In the genomic region with DNA sequence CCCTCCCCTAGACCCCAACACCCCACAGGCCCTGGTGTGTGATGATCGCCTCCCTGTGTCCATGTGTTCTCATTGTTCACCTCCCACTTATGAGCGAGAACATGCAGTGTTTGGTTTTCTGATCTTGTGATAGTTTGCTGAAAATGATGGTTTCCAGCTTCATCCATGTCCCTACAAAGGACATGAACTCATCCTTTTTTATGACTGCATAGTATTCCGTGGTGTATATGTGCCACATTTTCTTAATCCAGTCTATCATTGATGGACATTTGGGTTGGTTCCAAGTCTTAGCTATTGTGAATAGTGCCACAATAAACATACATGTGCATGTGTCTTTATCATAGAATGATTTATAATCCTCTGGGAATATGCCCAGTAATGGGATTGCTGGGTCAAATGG, we compare ENCODE assay signal across 4 cellular contexts. TPM values are rescaled to one million over a fixed set of nuclear protein-coding genes. Genes with fewer than 3 reads are reported as not detected.
DNase-seq lines count a peak whose midpoint lies in the region; TF ChIP-seq lines count a peak whose summit lies in the region.
"Not testable (repeated sequence)": the region's sequence is repeated elsewhere in the genome, so short reads cannot be mapped to it uniquely, and the experiment has no call there.

No MANE protein-coding gene starts in this region.

- H3K4me3 Mint-ChIP-seq in endodermal cell: not testable (repeated sequence)
- H3K4me3 Mint-ChIP-seq in endothelial cell (ENCODE audit: unreplicated experiment): peak overlapping the region; percentile 56

- H3K36me3 Mint-ChIP-seq in endodermal cell (ENCODE audit: low read depth): peaks cover 63% of the 10 kb centered on the region
- H3K36me3 Mint-ChIP-seq in endothelial cell (ENCODE audit: low read depth, unreplicated experiment): peaks cover 63% of the 10 kb centered on the region

- not testable (repeated sequence) for H3K4me1 ChIP-seq in HEK293 (ENCODE audit: control insufficient read depth, insufficient read depth, low read length); endodermal cell (ENCODE audit: control insufficient read depth, insufficient read depth, low read length)
- H3K4me1 ChIP-seq in KMS-11 (ENCODE audit: low read depth, poor library complexity, severe bottlenecking): peaks cover 17% of the 10 kb centered on the region

- not testable (repeated sequence) for H3K4me2 ChIP-seq in KMS-11

- peaks cover 4 to 33% of the 10 kb centered on the region in 2 experiments for H3K36me3 ChIP-seq in HEK293 (ENCODE audit: control insufficient read depth in 2 of 2, insufficient read depth in 1 of 2, low read length in 2 of 2)
- H3K36me3 ChIP-seq in KMS-11 (ENCODE audit: insufficient read depth): not testable (repeated sequence)
- peaks cover 47% of the 10 kb centered on the region for H3K36me3 ChIP-seq in endodermal cell (ENCODE audit: control insufficient read depth, insufficient read depth, low read length)

- POLR2A ChIA-PET in HEK293 (lab: Yijun Ruan, JAX): not testable (repeated sequence)

- H3K9me3 Mint-ChIP-seq in endodermal cell: peaks cover 31% of the 10 kb centered on the region
- not testable (repeated sequence) for H3K9me3 Mint-ChIP-seq in endothelial cell (ENCODE audit: unreplicated experiment)

- H3K27ac Mint-ChIP-seq in endodermal cell; endothelial cell (ENCODE audit: unreplicated experiment): not testable (repeated sequence)

- H3K9me3 ChIP-seq in HEK293 (ENCODE audit: control insufficient read depth, insufficient read depth, low read depth, low read length): not testable (repeated sequence)
- peaks cover 28% of the 10 kb centered on the region for H3K9me3 ChIP-seq in endodermal cell (ENCODE audit: control insufficient read depth, low read length)

- not testable (repeated sequence) for DNase-seq in endodermal cell; endothelial cell (ENCODE audit: low spot score)

- TF ChIP-seq CTCF in HEK293 (tag by site-specific recombination; IDR thresholded peaks at IDR 0.05); KMS-11 (conservative IDR thresholded peaks at IDR 0.05; ENCODE audit: low read depth, low read length); endodermal cell (conservative IDR thresholded peaks at IDR 0.05); endothelial cell (IDR thresholded peaks at IDR 0.05; ENCODE audit: unreplicated experiment): not testable (repeated sequence)

- not testable (repeated sequence) for H3K27me3 Mint-ChIP-seq in endodermal cell (ENCODE audit: insufficient read depth); endothelial cell (ENCODE audit: unreplicated experiment)

- not testable (repeated sequence) for H2AFZ ChIP-seq in KMS-11 (ENCODE audit: low read depth)

- 100% methylated on average over 2 of the region's 3 CpGs; no CpG with 5 or more reads in 1 of the 2 experiments for WGBS in endodermal cell (ENCODE audit: insufficient coverage in 1 of 2, insufficient read length in 1 of 2), 2 experiments

- H3K4me1 Mint-ChIP-seq in endodermal cell; endothelial cell (ENCODE audit: unreplicated experiment): not testable (repeated sequence)

- H3K4me3 ChIP-seq in HEK293 (ENCODE audit: low read depth, low read length); KMS-11 (IDR thresholded peaks at IDR 0.05; ENCODE audit: insufficient read depth, low read depth, low read length): not testable (repeated sequence)
- H3K4me3 ChIP-seq in endodermal cell (ENCODE audit: low read length): peak overlapping the region; percentile 31

- H3K9ac ChIP-seq in KMS-11; endodermal cell (ENCODE audit: extremely low read depth, low read length, poor library complexity, severe bottlenecking): not testable (repeated sequence)

- not testable (repeated sequence) for H3K27me3 ChIP-seq in KMS-11 (ENCODE audit: insufficient read depth, low read depth); endodermal cell (ENCODE audit: control insufficient read depth, insufficient read depth, low read length, poor library complexity, severe bottlenecking)

- H3K27ac ChIP-seq in HEK293 (ENCODE audit: extremely low read depth, low read depth, low read length); endodermal cell (ENCODE audit: low read depth, low read length): not testable (repeated sequence)
- peak overlapping the region; percentile 47; the same call in 1 of the 2 replicates for H3K27ac ChIP-seq in KMS-11

- CTCF ChIA-PET in HEK293 (lab: Yijun Ruan, JAX): interaction anchor here (0.6 kb wide), 1 partner anchor 46 kb away, joined by 3 read pairs; no protein-coding TSS in a partner anchor

- not testable (repeated sequence) for H4K20me1 ChIP-seq in KMS-11 (ENCODE audit: insufficient read depth)

- H3K79me2 ChIP-seq in KMS-11 (ENCODE audit: insufficient read depth, low read depth): not testable (repeated sequence)

TF ChIP-seq in HEK293, 187 proteins besides CTCF, POLR2A, EP300 and RAD21:
- TF ChIP-seq ZNF146 (tag by site-specific recombination; IDR thresholded peaks at IDR 0.05): peak; percentile 93
- TF ChIP-seq ZNF580 (tag by site-specific recombination; IDR thresholded peaks at IDR 0.05): 0 out of 2 replicates have a peak, but pooled peaks have one; percentile 23
TF ChIP-seq in HEK293: peak in this region for 2; not testable (repeated sequence) for 185.

RNA-seq across cellular contexts. Expression of gene GTF2H5, which starts 9.6 kb away (rescaled TPM):
- total RNA-seq in endodermal cell (10 to 100 TPM; 31.3 to 41.6 TPM), endothelial cell (ENCODE audit: unreplicated experiment) (29.9 TPM)
- polyA plus RNA-seq in endodermal cell (2013, experiment 1 of 2): 24.2 TPM
- polyA plus RNA-seq in endodermal cell (2013, experiment 2 of 2): 23.0 TPM

RNA-seq across cellular contexts. Expression of gene SERAC1, which starts 9.7 kb away (rescaled TPM):
- 10 to 100 TPM; 15.1 to 19.4 TPM for total RNA-seq in endodermal cell
- 17.6 TPM for polyA plus RNA-seq in endodermal cell (2013, experiment 1 of 2)
- 17.1 TPM for polyA plus RNA-seq in endodermal cell (2013, experiment 2 of 2)
- total RNA-seq in endothelial cell (ENCODE audit: unreplicated experiment): 13.8 TPM
